ENCODE assay signal across 1 cellular context in genomic region chr14:103723176-103724081, GRCh38.
TF ChIP-seq lines count a peak whose summit lies in the region.

No MANE protein-coding gene starts in this region.

TF ChIP-seq in HepG2, 621 proteins besides CTCF, POLR2A, EP300 and RAD21:
- TF ChIP-seq ZNF629 (CRISPR knock-in tag; conservative IDR thresholded peaks at IDR 0.05) (no peak), ZNF639 (CRISPR knock-in tag; conservative IDR thresholded peaks at IDR 0.05) (no peak), BRD4 (CRISPR knock-in tag; IDR thresholded peaks at IDR 0.05) (no peak), BCL3 (CRISPR knock-in tag; IDR thresholded peaks at IDR 0.05) (no peak), JUND (CRISPR knock-in tag; IDR thresholded peaks at IDR 0.05) (no peak), JARID2 (CRISPR knock-in tag; IDR thresholded peaks at IDR 0.05; ENCODE audit: insufficient replicate concordance) (no peak), AGO2 (optimal IDR thresholded peaks at IDR 0.05; ENCODE audit: low read depth, low read length) (peak; percentile 56)
